ENCODE assay signal across 8 cellular contexts in genomic region chr19:1026189-1027019, GRCh38. TPM values are rescaled to one million over a fixed set of nuclear protein-coding genes. Genes with fewer than 3 reads are reported as not detected.
DNase-seq lines count a peak whose midpoint lies in the region; ATAC-seq and TF ChIP-seq lines count a peak whose summit lies in the region.

TSS of gene CNN2 (plus strand) at chr19:1026608. CDS start at chr19:1026662, 54 bp downstream.

- H3K9me3 Mint-ChIP-seq in CD14-positive monocyte: no peaks in the 10 kb centered on the region
- no peaks in the 10 kb centered on the region for H3K9me3 Mint-ChIP-seq in WTC11

- no peaks in the 10 kb centered on the region for H3K27me3 ChIP-seq in kidney epithelial cell (ENCODE audit: control insufficient read depth, insufficient read depth, low read length)

- H3K4me3 Mint-ChIP-seq in CD14-positive monocyte: peak within 1 kb of the TSS; percentile 97
- peak within 1 kb of the TSS; percentile 92 for H3K4me3 Mint-ChIP-seq in WTC11

- H3K36me3 Mint-ChIP-seq in CD14-positive monocyte (peaks cover 6 to 10% of the 10 kb centered on the region in 2 donors), WTC11 (peaks cover 9% of the 10 kb centered on the region)

- peak within 1 kb of the TSS; percentile 97 for H3K4me3 ChIP-seq in kidney epithelial cell (ENCODE audit: low read depth, low read length)

- DNase-seq in CD14-positive monocyte (ENCODE audit: low spot score) (no peak), LHCN-M2 (ENCODE audit: low read depth) (peak; percentile 59), WTC11 (ENCODE audit: low spot score) (peak; percentile 84), cerebellum (ENCODE audit: low spot score) (no peak), kidney epithelial cell (ENCODE audit: low read depth) (no peak), occipital lobe (lab: John Stamatoyannopoulos, UW) (no peak)
- peak; percentile 42 for DNase-seq in stimulated activated CD4-positive, alpha-beta T cell treated with anti-CD3 and anti-CD28 coated beads, Interleukin-2, amount 100 ng/mL, for 4 hours (ENCODE audit: low read depth)

- peaks cover 28% of the 10 kb centered on the region for H3K4me1 Mint-ChIP-seq in CD14-positive monocyte
- H3K4me1 Mint-ChIP-seq in WTC11: peaks cover 3% of the 10 kb centered on the region

- H3K27me3 Mint-ChIP-seq in CD14-positive monocyte (ENCODE audit: low read depth in 3 of 3) (peaks cover 0 to 2% (median 0%) of the 10 kb centered on the region in 3 donors), WTC11 (ENCODE audit: low read depth) (no peaks in the 10 kb centered on the region)

- POLR2A ChIA-PET in WTC11 (lab: Charles Lee): interaction anchor here (0.8 to 6.8 kb wide), 12 partner anchors 9 to 240 kb away, joined by 3 to 70 read pairs (median 4); partner anchors contain the start of genes ABCA7 and ARHGAP45

- TF ChIP-seq CTCF in CD14-positive monocyte (IDR thresholded peaks at IDR 0.05) (no peak), WTC11 (IDR thresholded peaks at IDR 0.05) (no peak), kidney epithelial cell (IDR thresholded peaks at IDR 0.05; ENCODE audit: insufficient read depth, low read length, poor library complexity, severe bottlenecking) (no peak)

- intact Hi-C loops in CD14-positive monocyte (cut with micrococcal nuclease): loop anchor here in 1 of 2 donors (10.0 kb wide), 1 partner anchor 78 kb away; the partner anchor contains the start of gene GPX4

- peak; percentile 43 for ATAC-seq in GM21360 (IDR thresholded peaks at IDR 0.05; ENCODE audit: unreplicated experiment)
- ATAC-seq in WTC11: peak; percentile 69

- CTCF ChIA-PET in WTC11 (lab: Charles Lee): interaction anchor here (0.5 to 4.3 kb wide), 14 partner anchors 10 to 507 kb away, joined by 3 to 33 read pairs (median 4); partner anchors contain the start of genes ABCA7 and ARHGAP45

- H3K36me3 ChIP-seq in kidney epithelial cell (ENCODE audit: control insufficient read depth, insufficient read depth, low read length): peaks cover 2% of the 10 kb centered on the region

- H3K27ac Mint-ChIP-seq in CD14-positive monocyte (peak within 1 kb of the TSS; percentile 70 to 94 (median 88)), WTC11 (peak within 1 kb of the TSS; percentile 94)

TF ChIP-seq in WTC11, 78 proteins besides CTCF, POLR2A, EP300 and RAD21 (continues in another document):
- TF ChIP-seq SP1 (CRISPR knock-in tag; conservative IDR thresholded peaks at IDR 0.05): peak; percentile 38; the same call in 1 of the 2 replicates
- TF ChIP-seq CREM (CRISPR knock-in tag; IDR thresholded peaks at IDR 0.05): peak; percentile 45; the same call in 1 of the 2 replicates
- TF ChIP-seq RORB (CRISPR knock-in tag; IDR thresholded peaks at IDR 0.05): no peak
- no peak for TF ChIP-seq TP53 (CRISPR knock-in tag; IDR thresholded peaks at IDR 0.05)
- no peak for TF ChIP-seq NR3C1 (CRISPR knock-in tag; conservative IDR thresholded peaks at IDR 0.05; ENCODE audit: low read depth)
- TF ChIP-seq FOXK1 (CRISPR knock-in tag; IDR thresholded peaks at IDR 0.05): no peak
- no peak for TF ChIP-seq TCF7 (CRISPR knock-in tag; IDR thresholded peaks at IDR 0.05; ENCODE audit: low read depth)
- TF ChIP-seq MYBL2 (CRISPR knock-in tag; IDR thresholded peaks at IDR 0.05): no peak
- TF ChIP-seq GABPB1 (CRISPR knock-in tag; IDR thresholded peaks at IDR 0.05): no peak
- TF ChIP-seq, protein P1, sequence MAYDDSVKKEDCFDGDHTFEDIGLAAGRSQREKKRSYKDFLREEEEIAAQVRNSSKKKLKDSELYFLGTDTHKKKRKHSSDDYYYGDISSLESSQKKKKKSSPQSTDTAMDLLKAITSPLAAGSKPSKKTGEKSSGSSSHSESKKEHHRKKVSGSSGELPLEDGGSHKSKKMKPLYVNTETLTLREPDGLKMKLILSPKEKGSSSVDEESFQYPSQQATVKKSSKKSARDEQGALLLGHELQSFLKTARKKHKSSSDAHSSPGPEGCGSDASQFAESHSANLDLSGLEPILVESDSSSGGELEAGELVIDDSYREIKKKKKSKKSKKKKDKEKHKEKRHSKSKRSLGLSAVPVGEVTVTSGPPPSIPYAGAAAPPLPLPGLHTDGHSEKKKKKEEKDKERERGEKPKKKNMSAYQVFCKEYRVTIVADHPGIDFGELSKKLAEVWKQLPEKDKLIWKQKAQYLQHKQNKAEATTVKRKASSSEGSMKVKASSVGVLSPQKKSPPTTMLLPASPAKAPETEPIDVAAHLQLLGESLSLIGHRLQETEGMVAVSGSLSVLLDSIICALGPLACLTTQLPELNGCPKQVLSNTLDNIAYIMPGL (CRISPR knock-in tag; IDR thresholded peaks at IDR 0.05): peak; percentile 73; the same call in 1 of the 2 replicates
- TF ChIP-seq SMAD4 (CRISPR knock-in tag; IDR thresholded peaks at IDR 0.05): no peak
- no peak for TF ChIP-seq CREB1 (CRISPR knock-in tag; IDR thresholded peaks at IDR 0.05)
- TF ChIP-seq, protein P2, sequence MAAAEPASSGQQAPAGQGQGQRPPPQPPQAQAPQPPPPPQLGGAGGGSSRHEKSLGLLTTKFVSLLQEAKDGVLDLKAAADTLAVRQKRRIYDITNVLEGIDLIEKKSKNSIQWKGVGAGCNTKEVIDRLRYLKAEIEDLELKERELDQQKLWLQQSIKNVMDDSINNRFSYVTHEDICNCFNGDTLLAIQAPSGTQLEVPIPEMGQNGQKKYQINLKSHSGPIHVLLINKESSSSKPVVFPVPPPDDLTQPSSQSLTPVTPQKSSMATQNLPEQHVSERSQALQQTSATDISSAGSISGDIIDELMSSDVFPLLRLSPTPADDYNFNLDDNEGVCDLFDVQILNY (CRISPR knock-in tag; IDR thresholded peaks at IDR 0.05): peak; percentile 40; the same call in 1 of the 2 replicates
- TF ChIP-seq, protein P3, sequence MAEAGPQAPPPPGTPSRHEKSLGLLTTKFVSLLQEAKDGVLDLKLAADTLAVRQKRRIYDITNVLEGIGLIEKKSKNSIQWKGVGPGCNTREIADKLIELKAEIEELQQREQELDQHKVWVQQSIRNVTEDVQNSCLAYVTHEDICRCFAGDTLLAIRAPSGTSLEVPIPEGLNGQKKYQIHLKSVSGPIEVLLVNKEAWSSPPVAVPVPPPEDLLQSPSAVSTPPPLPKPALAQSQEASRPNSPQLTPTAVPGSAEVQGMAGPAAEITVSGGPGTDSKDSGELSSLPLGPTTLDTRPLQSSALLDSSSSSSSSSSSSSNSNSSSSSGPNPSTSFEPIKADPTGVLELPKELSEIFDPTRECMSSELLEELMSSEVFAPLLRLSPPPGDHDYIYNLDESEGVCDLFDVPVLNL (CRISPR knock-in tag; IDR thresholded peaks at IDR 0.05; ENCODE audit: borderline replicate concordance, low read depth): no peak
- TF ChIP-seq ZNF219 (CRISPR knock-in tag; IDR thresholded peaks at IDR 0.05; ENCODE audit: borderline replicate concordance): no peak
- TF ChIP-seq ZNF512 (CRISPR knock-in tag; IDR thresholded peaks at IDR 0.05; ENCODE audit: borderline replicate concordance): no peak
- TF ChIP-seq JUN (CRISPR knock-in tag; IDR thresholded peaks at IDR 0.05): no peak
- TF ChIP-seq TEAD4 (CRISPR knock-in tag; IDR thresholded peaks at IDR 0.05): no peak
- 0 out of 2 replicates have a peak, but pooled peaks have one; percentile 67 for TF ChIP-seq RELA (CRISPR knock-in tag; IDR thresholded peaks at IDR 0.05; ENCODE audit: borderline replicate concordance)
- 0 out of 2 replicates have a peak, but pooled peaks have one; percentile 63 for TF ChIP-seq KAT7 (CRISPR knock-in tag; IDR thresholded peaks at IDR 0.05; ENCODE audit: borderline replicate concordance)
- TF ChIP-seq, protein P4, sequence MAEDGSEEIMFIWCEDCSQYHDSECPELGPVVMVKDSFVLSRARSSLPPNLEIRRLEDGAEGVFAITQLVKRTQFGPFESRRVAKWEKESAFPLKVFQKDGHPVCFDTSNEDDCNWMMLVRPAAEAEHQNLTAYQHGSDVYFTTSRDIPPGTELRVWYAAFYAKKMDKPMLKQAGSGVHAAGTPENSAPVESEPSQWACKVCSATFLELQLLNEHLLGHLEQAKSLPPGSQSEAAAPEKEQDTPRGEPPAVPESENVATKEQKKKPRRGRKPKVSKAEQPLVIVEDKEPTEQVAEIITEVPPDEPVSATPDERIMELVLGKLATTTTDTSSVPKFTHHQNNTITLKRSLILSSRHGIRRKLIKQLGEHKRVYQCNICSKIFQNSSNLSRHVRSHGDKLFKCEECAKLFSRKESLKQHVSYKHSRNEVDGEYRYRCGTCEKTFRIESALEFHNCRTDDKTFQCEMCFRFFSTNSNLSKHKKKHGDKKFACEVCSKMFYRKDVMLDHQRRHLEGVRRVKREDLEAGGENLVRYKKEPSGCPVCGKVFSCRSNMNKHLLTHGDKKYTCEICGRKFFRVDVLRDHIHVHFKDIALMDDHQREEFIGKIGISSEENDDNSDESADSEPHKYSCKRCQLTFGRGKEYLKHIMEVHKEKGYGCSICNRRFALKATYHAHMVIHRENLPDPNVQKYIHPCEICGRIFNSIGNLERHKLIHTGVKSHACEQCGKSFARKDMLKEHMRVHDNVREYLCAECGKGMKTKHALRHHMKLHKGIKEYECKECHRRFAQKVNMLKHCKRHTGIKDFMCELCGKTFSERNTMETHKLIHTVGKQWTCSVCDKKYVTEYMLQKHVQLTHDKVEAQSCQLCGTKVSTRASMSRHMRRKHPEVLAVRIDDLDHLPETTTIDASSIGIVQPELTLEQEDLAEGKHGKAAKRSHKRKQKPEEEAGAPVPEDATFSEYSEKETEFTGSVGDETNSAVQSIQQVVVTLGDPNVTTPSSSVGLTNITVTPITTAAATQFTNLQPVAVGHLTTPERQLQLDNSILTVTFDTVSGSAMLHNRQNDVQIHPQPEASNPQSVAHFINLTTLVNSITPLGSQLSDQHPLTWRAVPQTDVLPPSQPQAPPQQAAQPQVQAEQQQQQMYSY (CRISPR knock-in tag; IDR thresholded peaks at IDR 0.05): peak; percentile 31; the same call in 1 of the 2 replicates

RNA-seq across cellular contexts. Expression of gene CNN2, which starts in this region (rescaled TPM):
- 100 to 1,000 TPM in 1 of 2 donors, 10 to 100 TPM in 1; 69.9 to 144 TPM for polyA plus RNA-seq in CD14-positive monocyte
- 130 and 145 TPM in 2 replicates for total RNA-seq in LHCN-M2 (2014; rRNA removed)
- 435 TPM for polyA plus RNA-seq in LHCN-M2 (2012)
- total RNA-seq in WTC11 (2021): 387 to 391 TPM (median 390 TPM) in 3 replicates
- 12.2 TPM for total RNA-seq in cerebellum
- total RNA-seq in kidney epithelial cell: 285 and 314 TPM in 2 replicates
- 9.5 TPM for total RNA-seq in occipital lobe

Comparison
In these comparisons a context has a peak if more than half of its experiments do, and no peak if none do; other contexts are left out.
1. DNase-seq: peak in LHCN-M2 (single experiment), WTC11 (single experiment) and stimulated activated CD4-positive, alpha-beta T cell treated with anti-CD3 and anti-CD28 coated beads, Interleukin-2, amount 100 ng/mL, for 4 hours (single experiment); none in CD14-positive monocyte (single experiment), cerebellum (single experiment), kidney epithelial cell (single experiment) and occipital lobe (single experiment).